In the genomic region with DNA sequence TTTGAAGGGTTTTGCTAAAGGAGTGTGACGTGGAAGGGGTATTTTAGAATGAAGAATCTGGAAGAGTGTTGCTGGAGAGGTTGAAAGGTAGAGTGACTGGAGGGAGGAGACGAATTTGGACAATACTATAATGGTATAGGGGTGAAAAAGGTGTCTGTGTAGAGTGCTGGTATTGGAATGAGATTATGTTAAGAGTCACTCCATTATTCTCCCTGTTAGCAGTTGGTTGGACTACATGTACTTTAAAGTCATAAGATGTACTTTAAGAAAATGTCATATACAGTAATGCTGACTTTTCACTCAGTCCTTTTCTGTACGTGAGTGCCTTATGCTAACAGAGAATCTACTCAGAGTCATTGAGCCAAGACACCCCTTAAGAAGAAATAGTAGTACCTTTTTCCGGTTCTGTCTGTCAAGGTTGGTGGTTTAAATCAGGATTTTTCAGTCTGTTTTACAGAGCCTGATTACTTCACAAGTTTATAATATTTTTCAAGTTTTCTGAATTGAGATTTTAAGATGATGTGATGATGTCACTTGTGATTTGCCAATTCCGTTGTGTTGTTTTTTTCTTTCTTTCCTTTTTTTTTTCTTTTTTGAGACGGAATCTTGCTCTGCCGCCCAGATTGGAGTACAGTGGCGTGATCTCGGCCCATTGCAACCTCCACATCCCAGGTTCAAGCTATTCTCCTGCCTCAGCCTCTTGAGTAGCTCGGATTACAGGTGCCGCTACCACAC, we compare ENCODE assay signal across 1 cellular context.
A peak's percentile ranks its signal among the peaks of the same experiment; 100 is the strongest.
TF ChIP-seq lines count a peak whose summit lies in the region.

No MANE protein-coding gene starts in this region.

TF ChIP-seq in K562, 482 proteins besides CTCF, POLR2A, EP300 and RAD21:
- no peak for TF ChIP-seq KAT7 (CRISPR knock-in tag; IDR thresholded peaks at IDR 0.05; ENCODE audit: borderline replicate concordance)
- no peak for TF ChIP-seq SOX6 (IDR thresholded peaks at IDR 0.05)
- TF ChIP-seq HSF4 (CRISPR knock-in tag; IDR thresholded peaks at IDR 0.05; ENCODE audit: borderline replicate concordance) = no peak
- TF ChIP-seq ESRRA (IDR thresholded peaks at IDR 0.05; ENCODE audit: borderline replicate concordance, low read depth) = no peak
- no peak for TF ChIP-seq TEAD1 (CRISPR knock-in tag; IDR thresholded peaks at IDR 0.05)
- TF ChIP-seq TCF7 (IDR thresholded peaks at IDR 0.05; ENCODE audit: borderline replicate concordance) = no peak
- TF ChIP-seq, protein P1, sequence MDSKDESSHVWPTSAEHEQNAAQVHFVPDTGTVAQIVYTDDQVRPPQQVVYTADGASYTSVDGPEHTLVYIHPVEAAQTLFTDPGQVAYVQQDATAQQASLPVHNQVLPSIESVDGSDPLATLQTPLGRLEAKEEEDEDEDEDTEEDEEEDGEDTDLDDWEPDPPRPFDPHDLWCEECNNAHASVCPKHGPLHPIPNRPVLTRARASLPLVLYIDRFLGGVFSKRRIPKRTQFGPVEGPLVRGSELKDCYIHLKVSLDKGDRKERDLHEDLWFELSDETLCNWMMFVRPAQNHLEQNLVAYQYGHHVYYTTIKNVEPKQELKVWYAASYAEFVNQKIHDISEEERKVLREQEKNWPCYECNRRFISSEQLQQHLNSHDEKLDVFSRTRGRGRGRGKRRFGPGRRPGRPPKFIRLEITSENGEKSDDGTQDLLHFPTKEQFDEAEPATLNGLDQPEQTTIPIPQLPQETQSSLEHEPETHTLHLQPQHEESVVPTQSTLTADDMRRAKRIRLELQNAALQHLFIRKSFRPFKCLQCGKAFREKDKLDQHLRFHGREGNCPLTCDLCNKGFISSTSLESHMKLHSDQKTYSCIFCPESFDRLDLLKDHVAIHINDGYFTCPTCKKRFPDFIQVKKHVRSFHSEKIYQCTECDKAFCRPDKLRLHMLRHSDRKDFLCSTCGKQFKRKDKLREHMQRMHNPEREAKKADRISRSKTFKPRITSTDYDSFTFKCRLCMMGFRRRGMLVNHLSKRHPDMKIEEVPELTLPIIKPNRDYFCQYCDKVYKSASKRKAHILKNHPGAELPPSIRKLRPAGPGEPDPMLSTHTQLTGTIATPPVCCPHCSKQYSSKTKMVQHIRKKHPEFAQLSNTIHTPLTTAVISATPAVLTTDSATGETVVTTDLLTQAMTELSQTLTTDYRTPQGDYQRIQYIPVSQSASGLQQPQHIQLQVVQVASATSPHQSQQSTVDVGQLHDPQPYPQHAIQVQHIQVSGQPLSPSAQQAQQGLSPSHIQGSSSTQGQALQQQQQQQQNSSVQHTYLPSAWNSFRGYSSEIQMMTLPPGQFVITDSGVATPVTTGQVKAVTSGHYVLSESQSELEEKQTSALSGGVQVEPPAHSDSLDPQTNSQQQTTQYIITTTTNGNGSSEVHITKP (IDR thresholded peaks at IDR 0.05; ENCODE audit: partially characterized antibody) = peak; percentile 64
